8 cellular contexts compared by ENCODE assay signal in the genomic region with DNA sequence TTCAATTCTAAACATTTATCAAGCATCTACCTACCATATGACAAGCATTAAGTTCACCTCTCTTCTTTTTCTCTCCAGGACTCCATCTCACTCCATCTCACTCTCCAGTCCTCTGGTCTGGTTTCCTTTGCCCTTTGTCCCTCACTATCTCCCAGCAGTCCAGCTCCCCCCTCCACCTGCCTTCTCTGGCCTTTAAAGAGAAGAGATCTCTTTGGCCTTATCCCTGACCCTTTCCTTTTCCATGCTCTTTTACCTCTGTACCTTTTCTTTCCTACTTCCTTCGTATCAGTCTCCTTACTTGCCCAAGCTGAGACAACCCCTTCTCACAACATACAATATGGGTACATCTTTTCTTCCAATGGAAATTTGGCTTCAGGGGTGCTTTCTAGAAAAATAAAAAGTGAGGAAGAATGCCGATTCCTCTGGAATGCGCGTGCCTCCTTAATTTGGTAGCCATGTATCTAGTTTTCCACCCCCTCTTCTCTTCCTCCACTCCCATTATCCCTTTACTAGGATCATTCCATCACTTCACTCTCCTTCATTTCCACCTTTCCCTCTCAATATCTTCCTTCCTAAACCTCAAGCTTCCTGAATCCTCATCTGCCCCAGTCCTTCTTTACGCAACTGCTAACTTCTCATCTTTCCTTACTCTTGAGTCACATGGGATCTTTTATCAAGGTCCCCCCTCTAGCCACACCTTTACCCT. TPM values are rescaled to one million over a fixed set of nuclear protein-coding genes. Genes with fewer than 3 reads are reported as not detected.
DNase-seq lines count a peak whose midpoint lies in the region; ATAC-seq lines count a peak whose summit lies in the region.

No MANE protein-coding gene starts in this region.

- no peak for ATAC-seq in stimulated activated naive CD8-positive, alpha-beta T cell treated with anti-CD3 and anti-CD28 coated beads, Interleukin-15, Interleukin-2, amounts not matched to agents 100 U/mL and 50 U/mL, for 24 hours
- ATAC-seq in activated naive CD8-positive, alpha-beta T cell treated with anti-CD3 and anti-CD28 coated beads, Interleukin-2, amount 50 U/mL, for 24 hours = no peak

- H3K4me3 Mint-ChIP-seq in stimulated activated naive CD8-positive, alpha-beta T cell treated with anti-CD3 and anti-CD28 coated beads, Interleukin-15, Interleukin-2, amounts not matched to agents 100 ng/mL and 50 ng/mL, for 24 hours = peak overlapping the region; percentile 96
- H3K4me3 Mint-ChIP-seq in activated naive CD8-positive, alpha-beta T cell treated with anti-CD3 and anti-CD28 coated beads, Interleukin-2, amount 50 U/mL, for 24 hours = peak overlapping the region; percentile 96

- no peaks in the 10 kb centered on the region for H3K27me3 Mint-ChIP-seq in stimulated activated naive CD8-positive, alpha-beta T cell treated with anti-CD3 and anti-CD28 coated beads, Interleukin-15, Interleukin-2, amounts not matched to agents 100 ng/mL and 50 ng/mL, for 24 hours
- H3K27me3 Mint-ChIP-seq in activated naive CD8-positive, alpha-beta T cell treated with anti-CD3 and anti-CD28 coated beads, Interleukin-2, amount 50 U/mL, for 24 hours = no peaks in the 10 kb centered on the region

- DNase-seq in stimulated activated naive CD8-positive, alpha-beta T cell treated with anti-CD3 and anti-CD28 coated beads, Interleukin-15, Interleukin-2, amounts not matched to agents 100 U/mL and 50 U/mL, for 24 hours = no peak
- no peak for DNase-seq in activated naive CD8-positive, alpha-beta T cell treated with anti-CD3 and anti-CD28 coated beads, Interleukin-2, amount 50 U/mL, for 24 hours
- DNase-seq in inferior parietal cortex (ENCODE audit: extremely low spot score) (peak; percentile 41), SK-N-DZ (ENCODE audit: low spot score) (no peak), DMS 273 treated with DMSO at 0.1 percent for 48 hours (lab: John Stamatoyannopoulos, UW) (no peak)
- DNase-seq in stimulated activated CD4-positive, alpha-beta T cell treated with anti-CD3 and anti-CD28 coated beads, Interleukin-4, amount 100 ng/mL, for 1 hour = no peak

- H3K9me3 Mint-ChIP-seq in stimulated activated naive CD8-positive, alpha-beta T cell treated with anti-CD3 and anti-CD28 coated beads, Interleukin-15, Interleukin-2, amounts not matched to agents 100 ng/mL and 50 ng/mL, for 24 hours = no peaks in the 10 kb centered on the region
- H3K9me3 Mint-ChIP-seq in activated naive CD8-positive, alpha-beta T cell treated with anti-CD3 and anti-CD28 coated beads, Interleukin-2, amount 50 U/mL, for 24 hours = no peaks in the 10 kb centered on the region

- H3K27ac ChIP-seq in subcutaneous abdominal adipose tissue (ENCODE audit: low read depth, low read length) = peak overlapping the region; percentile 93

- H3K36me3 ChIP-seq in subcutaneous abdominal adipose tissue (ENCODE audit: control insufficient read depth in 5 of 5, insufficient read depth in 5 of 5, low read length in 5 of 5) = peaks cover 0 to 16% (median 11%) of the 10 kb centered on the region in 5 donors

- peaks cover 77% of the 10 kb centered on the region for H3K4me1 Mint-ChIP-seq in stimulated activated naive CD8-positive, alpha-beta T cell treated with anti-CD3 and anti-CD28 coated beads, Interleukin-15, Interleukin-2, amounts not matched to agents 100 ng/mL and 50 ng/mL, for 24 hours (ENCODE audit: low read depth)
- peaks cover 77% of the 10 kb centered on the region for H3K4me1 Mint-ChIP-seq in activated naive CD8-positive, alpha-beta T cell treated with anti-CD3 and anti-CD28 coated beads, Interleukin-2, amount 50 U/mL, for 24 hours

- H3K4me3 ChIP-seq in subcutaneous abdominal adipose tissue (ENCODE audit: low read depth in 1 of 5, low read length in 5 of 5) = peak overlapping the region; percentile 65 to 93 (median 81)

- peaks cover 25% of the 10 kb centered on the region for H3K36me3 Mint-ChIP-seq in stimulated activated naive CD8-positive, alpha-beta T cell treated with anti-CD3 and anti-CD28 coated beads, Interleukin-15, Interleukin-2, amounts not matched to agents 100 ng/mL and 50 ng/mL, for 24 hours (ENCODE audit: low read depth)
- H3K36me3 Mint-ChIP-seq in activated naive CD8-positive, alpha-beta T cell treated with anti-CD3 and anti-CD28 coated beads, Interleukin-2, amount 50 U/mL, for 24 hours (ENCODE audit: low read depth) = peaks cover 26% of the 10 kb centered on the region

- peak overlapping the region; percentile 96 for H3K27ac Mint-ChIP-seq in stimulated activated naive CD8-positive, alpha-beta T cell treated with anti-CD3 and anti-CD28 coated beads, Interleukin-15, Interleukin-2, amounts not matched to agents 100 ng/mL and 50 ng/mL, for 24 hours
- H3K27ac Mint-ChIP-seq in activated naive CD8-positive, alpha-beta T cell treated with anti-CD3 and anti-CD28 coated beads, Interleukin-2, amount 50 U/mL, for 24 hours = peak overlapping the region; percentile 93

- H3K27me3 ChIP-seq in subcutaneous abdominal adipose tissue (ENCODE audit: control insufficient read depth in 5 of 5, insufficient read depth in 4 of 5, low read length in 5 of 5) = no peaks in the 10 kb centered on the region

- H3K9me3 ChIP-seq in subcutaneous abdominal adipose tissue (ENCODE audit: control insufficient read depth in 5 of 5, low read length in 5 of 5) = no peaks in the 10 kb centered on the region

- peaks cover 14 to 59% (median 46%) of the 10 kb centered on the region in 5 donors for H3K4me1 ChIP-seq in subcutaneous abdominal adipose tissue (ENCODE audit: control insufficient read depth in 5 of 5, insufficient read depth in 5 of 5, low read length in 5 of 5)

- H3K9ac ChIP-seq in subcutaneous abdominal adipose tissue (ENCODE audit: low read length in 5 of 5) = peak overlapping the region; percentile 11 to 70 (median 57)

RNA-seq across cellular contexts. Expression of a gene that starts 0.7 kb away (rescaled TPM):
- 60.4 and 67.5 TPM in 2 replicates for polyA plus RNA-seq in SK-N-DZ (2014; cell fraction: cytosol; rRNA removed)
- 33.1 and 36.2 TPM in 2 replicates for polyA plus RNA-seq in SK-N-DZ (2014; cell fraction: nucleus; rRNA removed)

RNA-seq across cellular contexts. Expression of a gene that starts 1.6 kb away (rescaled TPM):
- polyA plus RNA-seq in SK-N-DZ (2014; cell fraction: cytosol; rRNA removed) = 164 and 224 TPM in 2 replicates
- 109 and 119 TPM in 2 replicates for polyA plus RNA-seq in SK-N-DZ (2014; cell fraction: nucleus; rRNA removed)

RNA-seq across cellular contexts. Expression of a gene that starts 7.4 kb away (rescaled TPM):
- 0.28 and 2.2 TPM in 2 replicates for polyA plus RNA-seq in SK-N-DZ (2014; cell fraction: cytosol; rRNA removed)
- polyA plus RNA-seq in SK-N-DZ (2014; cell fraction: nucleus; rRNA removed) = 25.3 and 45.2 TPM in 2 replicates

RNA-seq across cellular contexts. Expression of a gene that starts 12.2 kb away (rescaled TPM):
- 5.8 and 7.3 TPM in 2 replicates for polyA plus RNA-seq in SK-N-DZ (2014; cell fraction: cytosol; rRNA removed)
- polyA plus RNA-seq in SK-N-DZ (2014; cell fraction: nucleus; rRNA removed) = 56.1 and 73.5 TPM in 2 replicates

RNA-seq across cellular contexts. Expression of a gene that starts 13.4 kb away (rescaled TPM):
- 19.1 and 24.9 TPM in 2 replicates for polyA plus RNA-seq in SK-N-DZ (2014; cell fraction: cytosol; rRNA removed)
- polyA plus RNA-seq in SK-N-DZ (2014; cell fraction: nucleus; rRNA removed) = 48.8 and 75.6 TPM in 2 replicates
